11 cellular contexts compared by ENCODE assay signal in genomic region chr15:52559583-52559982, GRCh38. TPM values are rescaled to one million over a fixed set of nuclear protein-coding genes. Genes with fewer than 3 reads are reported as not detected.
DNase-seq lines count a peak whose midpoint lies in the region; ATAC-seq and TF ChIP-seq lines count a peak whose summit lies in the region.
"Had no signal": no experiment of that assay in that cellular context is flagged by ENCODE, and none has a peak within 500 bp of the region (broad histone marks: within the 10 kb centered on the region; RNA-seq: fewer than 3 reads in every experiment).

No MANE protein-coding gene starts in this region.

- no TSS peak for BruUV-seq in MCF 10A (replicated peaks; lab: Mats Ljungman, UMichigan)

- H3K4me1 Mint-ChIP-seq in MCF 10A (ENCODE audit: insufficient read depth, unreplicated experiment) = peaks cover 36% of the 10 kb centered on the region

- no peak for TF ChIP-seq CTCF in MCF 10A (IDR thresholded peaks at IDR 0.05; ENCODE audit: unreplicated experiment)
- TF ChIP-seq CTCF in breast epithelium (IDR thresholded peaks at IDR 0.05) = no peak

- H3K4me1 ChIP-seq in breast epithelium = no peaks in the 10 kb centered on the region

- H3K36me3 Mint-ChIP-seq in MCF 10A (ENCODE audit: insufficient read depth, unreplicated experiment) = peaks cover 48% of the 10 kb centered on the region

- ATAC-seq in stimulated activated naive CD8-positive, alpha-beta T cell treated with anti-CD3 and anti-CD28 coated beads, Interleukin-15, Interleukin-2, amounts not matched to agents 100 U/mL and 50 U/mL, for 24 hours = peak; percentile 86
- ATAC-seq in HG02642 (IDR thresholded peaks at IDR 0.05; ENCODE audit: poor library complexity, unreplicated experiment) = no peak
- no peak for ATAC-seq in HG03039 (IDR thresholded peaks at IDR 0.05; ENCODE audit: unreplicated experiment)
- ATAC-seq: pancreas had no signal

- CTCF ChIA-PET in MCF 10A (lab: Yijun Ruan, JAX) = interaction anchor here (0.5 to 1.7 kb wide), 4 partner anchors 31 to 250 kb away, joined by 3 to 4 read pairs (median 3); partner anchors contain the start of gene MYO5A

- no peak overlapping the region for H3K4me3 ChIP-seq in breast epithelium
- H3K4me3 ChIP-seq: pancreas had no signal

- H3K9me3 ChIP-seq in breast epithelium = no peaks in the 10 kb centered on the region
- H3K9me3 ChIP-seq: pancreas had no signal

- H3K9me3 Mint-ChIP-seq in MCF 10A (ENCODE audit: unreplicated experiment) = no peaks in the 10 kb centered on the region

- H3K4me3 Mint-ChIP-seq in MCF 10A (ENCODE audit: unreplicated experiment) = peak overlapping the region; percentile 61

- no peak for TF ChIP-seq POLR2A in breast epithelium (IDR thresholded peaks at IDR 0.05)

- no peaks in the 10 kb centered on the region for H3K36me3 ChIP-seq in breast epithelium
- H3K36me3 ChIP-seq: pancreas had no signal

- intact Hi-C loops in MCF 10A (cut with micrococcal nuclease) = loop anchor here (1.0 kb wide), 1 partner anchor 9 kb away; no protein-coding TSS in a partner anchor
- intact Hi-C loops in breast epithelium (cut with DNase I; ENCODE audit: low total_unique reads) = no loop called here

- H3K27me3 ChIP-seq in breast epithelium = no peaks in the 10 kb centered on the region
- H3K27me3 ChIP-seq: pancreas had no signal

- H3K27ac Mint-ChIP-seq in MCF 10A (ENCODE audit: low read depth, unreplicated experiment) = peak overlapping the region; percentile 88
- H3K27ac Mint-ChIP-seq: B cell had no signal

- DNase-seq in MCF 10A (ENCODE audit: unreplicated experiment) (no peak), breast epithelium (ENCODE audit: low spot score in 2 of 2) (no peak), fibroblast of peridontal ligament (ENCODE audit: extremely low read depth) (peak; percentile 51)
- peak; percentile 13 to 30 for DNase-seq in activated CD4-positive, alpha-beta T cell treated with anti-CD3 and anti-CD28 coated beads, Interleukin-2, amount 50 U/mL, for 24 hours (ENCODE audit: low read depth in 1 of 2, low spot score in 1 of 2)
- peak; percentile 41 for DNase-seq in stimulated activated naive CD8-positive, alpha-beta T cell treated with anti-CD3 and anti-CD28 coated beads, Interleukin-15, Interleukin-2, amounts not matched to agents 100 U/mL and 50 U/mL, for 24 hours
- no peak for DNase-seq in effector CD4-positive, alpha-beta T cell
- DNase-seq: NCI-H1417 treated with DMSO at 0.1 percent for 48 hours, pancreas had no signal

- H3K27ac ChIP-seq in breast epithelium = no peak overlapping the region
- H3K27ac ChIP-seq: pancreas had no signal

- no peaks in the 10 kb centered on the region for H3K27me3 Mint-ChIP-seq in MCF 10A (ENCODE audit: insufficient read depth, unreplicated experiment)
- H3K27me3 Mint-ChIP-seq: B cell had no signal

- POLR2A ChIA-PET in MCF 10A (lab: Yijun Ruan, JAX) = interaction anchor here (0.5 to 2.7 kb wide), 9 partner anchors 9 to 539 kb away, joined by 3 to 12 read pairs (median 5); partner anchors contain the start of genes ARPP19, ATOSA and MYO5A

RNA-seq across cellular contexts. Expression of gene ARPP19, which starts 9.2 kb away (rescaled TPM):
- total RNA-seq in MCF 10A (2022) = 172 and 213 TPM in 2 replicates
- 100 to 1,000 TPM; 111 to 158 (median 151) TPM for total RNA-seq in breast epithelium

RNA-seq across cellular contexts. Expression of gene MYO5A, which starts 30.9 kb away (rescaled TPM):
- 28.9 and 35.7 TPM in 2 replicates for total RNA-seq in MCF 10A (2022)
- 10 to 100 TPM; 34.1 to 77.4 (median 34.4) TPM for total RNA-seq in breast epithelium

Comparison
In these comparisons a context has a peak if more than half of its experiments do, and no peak if none do; other contexts are left out.
1. DNase-seq: peak in activated CD4-positive, alpha-beta T cell treated with anti-CD3 and anti-CD28 coated beads, Interleukin-2, amount 50 U/mL, for 24 hours (2 of 2), fibroblast of peridontal ligament (single experiment) and stimulated activated naive CD8-positive, alpha-beta T cell treated with anti-CD3 and anti-CD28 coated beads, Interleukin-15, Interleukin-2, amounts not matched to agents 100 U/mL and 50 U/mL, for 24 hours (single experiment); none in MCF 10A (single experiment), breast epithelium (0 of 2) and effector CD4-positive, alpha-beta T cell (single experiment).